In genomic region chr11:134628426-134628825, GRCh38 we compare ENCODE assay signal across 16 cellular contexts.
DNase-seq lines count a peak whose midpoint lies in the region; ATAC-seq and TF ChIP-seq lines count a peak whose summit lies in the region.
"Had no signal": no experiment of that assay in that cellular context is flagged by ENCODE, and none has a peak within 500 bp of the region (broad histone marks: within the 10 kb centered on the region; RNA-seq: fewer than 3 reads in every experiment).

No MANE protein-coding gene starts in this region.

- TF ChIP-seq POLR2A in gastroesophageal sphincter (IDR thresholded peaks at IDR 0.05): no peak

- TF ChIP-seq EP300 in gastroesophageal sphincter (IDR thresholded peaks at IDR 0.05): no peak

- H3K9me3 ChIP-seq in gastroesophageal sphincter: no peaks in the 10 kb centered on the region

- H3K4me3 ChIP-seq in gastroesophageal sphincter: no peak overlapping the region
- H3K4me3 ChIP-seq: GM23338 had no signal

- H3K4me1 ChIP-seq in gastroesophageal sphincter: no peaks in the 10 kb centered on the region

- TF ChIP-seq CTCF in gastroesophageal sphincter (IDR thresholded peaks at IDR 0.05): no peak

- H3K36me3 ChIP-seq in gastroesophageal sphincter: no peaks in the 10 kb centered on the region

- 77 to 100% methylated on average over 5 of the region's 6 CpGs for WGBS in gastroesophageal sphincter (ENCODE audit: low coverage in 1 of 2), 2 donors

- ATAC-seq in gastroesophageal sphincter (no peak), sciatic nerve (no peak), left ventricle myocardium superior (no peak)
- ATAC-seq: GM23338, HCT116 had no signal

- DNase-seq in ecto neural progenitor cell (ENCODE audit: low spot score): peak; percentile 17
- DNase-seq in mesenteric fat pad (ENCODE audit: low spot score): peak; percentile 43
- DNase-seq in ureter (ENCODE audit: low spot score): peak; percentile 23
- DNase-seq in sciatic nerve (ENCODE audit: low spot score): no peak
- DNase-seq in left ventricle myocardium superior: no peak
- DNase-seq: C1 segment of cervical spinal cord; Calu3; CD4-positive, alpha-beta memory T cell; COR-L47; DMS53; DMS79 treated with DMSO at 0.1 percent for 48 hours; GF-D8; H9 had no signal

- H3K27ac ChIP-seq in gastroesophageal sphincter: no peak overlapping the region

- H3K27me3 ChIP-seq in gastroesophageal sphincter: peaks cover 9% of the 10 kb centered on the region

- intact Hi-C loops in sciatic nerve (cut with DNase I) (no loop called here), left ventricle myocardium superior (cut with micrococcal nuclease) (no loop called here)

Comparison
In these comparisons a context has a peak if more than half of its experiments do, and no peak if none do; other contexts are left out.
1. DNase-seq: peak in ecto neural progenitor cell (single experiment), mesenteric fat pad (single experiment) and ureter (single experiment); none in sciatic nerve (single experiment) and left ventricle myocardium superior (single experiment).